In the genomic region with DNA sequence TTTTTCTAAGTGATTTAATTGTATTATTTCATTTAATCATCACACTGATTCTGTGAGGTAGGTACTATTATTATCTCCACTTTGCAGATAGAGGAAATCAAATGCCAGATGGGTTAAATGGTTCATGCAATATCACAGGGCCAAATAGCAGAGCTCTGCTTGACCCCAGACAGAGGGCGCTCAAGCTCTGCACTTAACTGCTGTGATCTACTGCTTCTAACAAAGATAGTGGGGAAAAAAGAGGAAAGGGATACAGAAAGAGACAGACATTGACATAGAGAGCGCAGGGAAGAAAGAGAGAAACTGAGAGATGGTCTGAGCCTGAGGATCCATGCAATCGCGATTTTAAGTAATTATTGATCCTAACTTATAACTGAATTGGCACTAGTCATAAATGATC, we compare ENCODE assay signal across 8 cellular contexts.
DNase-seq lines count a peak whose midpoint lies in the region; ATAC-seq, FAIRE-seq and TF ChIP-seq lines count a peak whose summit lies in the region.

No MANE protein-coding gene starts in this region.

- H3K4me1 ChIP-seq in astrocyte (ENCODE audit: insufficient read depth, low read length) (no peaks in the 10 kb centered on the region), hepatocyte (ENCODE audit: insufficient read depth) (no peaks in the 10 kb centered on the region), smooth muscle cell (ENCODE audit: low read depth) (peaks cover 6% of the 10 kb centered on the region)

- no peaks in the 10 kb centered on the region for H3F3A ChIP-seq in smooth muscle cell (ENCODE audit: low read depth)

- no peaks in the 10 kb centered on the region for H3K9me3 Mint-ChIP-seq in astrocyte (ENCODE audit: unreplicated experiment)

- WGBS in hepatocyte (ENCODE audit: low lambda C conversion rate, missing lambda C conversion rate), result 19% methylated on average over 4 of the region's 4 CpGs
- WGBS in smooth muscle cell (ENCODE audit: low lambda C conversion rate), result 17% methylated on average over 4 of the region's 4 CpGs

- H2AFZ ChIP-seq in astrocyte (ENCODE audit: low read depth, low read length) (no peak overlapping the region), hepatocyte (no peak overlapping the region), smooth muscle cell (ENCODE audit: low read depth) (peak overlapping the region; percentile 85)

- H3K4me1 Mint-ChIP-seq in astrocyte (ENCODE audit: low read depth, unreplicated experiment), result no peaks in the 10 kb centered on the region

- no peak for TF ChIP-seq POLR2A in GM18505 (IDR thresholded peaks at IDR 0.05; ENCODE audit: borderline replicate concordance, extremely low read depth, insufficient read depth, insufficient read length)

- H4K20me1 ChIP-seq in astrocyte (ENCODE audit: insufficient read depth, low read length), result no peaks in the 10 kb centered on the region
- H4K20me1 ChIP-seq in hepatocyte (ENCODE audit: insufficient read depth, poor library complexity, severe bottlenecking), result no peaks in the 10 kb centered on the region
- H4K20me1 ChIP-seq in smooth muscle cell (ENCODE audit: low read depth), result no peaks in the 10 kb centered on the region

- no peak overlapping the region for H3K27ac Mint-ChIP-seq in astrocyte (ENCODE audit: unreplicated experiment)

- no peak overlapping the region for H3K9ac ChIP-seq in astrocyte (ENCODE audit: low read length)
- H3K9ac ChIP-seq in smooth muscle cell (ENCODE audit: low read depth), result no peak overlapping the region

- H3K27me3 Mint-ChIP-seq in astrocyte (ENCODE audit: low read depth, unreplicated experiment), result peaks cover 2% of the 10 kb centered on the region

- FAIRE-seq in astrocyte (lab: Jason Lieb, UNC), result peak; percentile 59

- no peak overlapping the region for H3K4me3 ChIP-seq in AG10803 (ENCODE audit: low read length)
- no peak overlapping the region for H3K4me3 ChIP-seq in astrocyte (ENCODE audit: insufficient read depth, low read depth, low read length)
- H3K4me3 ChIP-seq in hepatocyte, result no peak overlapping the region
- no peak overlapping the region for H3K4me3 ChIP-seq in smooth muscle cell

- H3K4me3 Mint-ChIP-seq in astrocyte (ENCODE audit: unreplicated experiment), result no peak overlapping the region

- H3K27me3 ChIP-seq in astrocyte (ENCODE audit: insufficient read depth, low read length) (no peaks in the 10 kb centered on the region), hepatocyte (no peaks in the 10 kb centered on the region), smooth muscle cell (ENCODE audit: low read depth) (no peaks in the 10 kb centered on the region)

- peak; percentile 78 for ATAC-seq in GM18505 (IDR thresholded peaks at IDR 0.05; ENCODE audit: unreplicated experiment)
- ATAC-seq in HG03159 (IDR thresholded peaks at IDR 0.05; ENCODE audit: unreplicated experiment), result peak; percentile 78

- H3K9me3 ChIP-seq in astrocyte (ENCODE audit: insufficient read depth, low read depth, low read length) (no peaks in the 10 kb centered on the region), hepatocyte (ENCODE audit: low read depth) (no peaks in the 10 kb centered on the region), smooth muscle cell (replicated peaks; ENCODE audit: low read depth) (no peaks in the 10 kb centered on the region)

- H3K79me2 ChIP-seq in astrocyte (ENCODE audit: insufficient read depth, low read length) (no peaks in the 10 kb centered on the region), hepatocyte (no peaks in the 10 kb centered on the region), smooth muscle cell (ENCODE audit: low read depth) (no peaks in the 10 kb centered on the region)

- no peaks in the 10 kb centered on the region for H3K36me3 Mint-ChIP-seq in astrocyte (ENCODE audit: low read depth, unreplicated experiment)

- DNase-seq in AG10803 (ENCODE audit: low read depth) (peak; percentile 62), NCI-H524 treated with DMSO at 0.1 percent for 48 hours (lab: John Stamatoyannopoulos, UW) (peak; percentile 14), astrocyte (ENCODE audit: low read depth) (peak; percentile 40), hepatocyte (ENCODE audit: low spot score) (peak; percentile 79), smooth muscle cell (lab: John Stamatoyannopoulos, UW; ENCODE audit: unreplicated experiment) (no peak), NCI-H187 treated with DMSO at 0.1 percent for 48 hours (lab: John Stamatoyannopoulos, UW) (no peak)

- H3K36me3 ChIP-seq in astrocyte (ENCODE audit: insufficient read depth, low read length) (no peaks in the 10 kb centered on the region), hepatocyte (replicated peaks; ENCODE audit: insufficient read depth, low read depth) (no peaks in the 10 kb centered on the region), smooth muscle cell (ENCODE audit: low read depth) (no peaks in the 10 kb centered on the region)

- no peaks in the 10 kb centered on the region for H3K9me2 ChIP-seq in hepatocyte (replicated peaks; ENCODE audit: insufficient read depth)

- no peak overlapping the region for H3K4me2 ChIP-seq in astrocyte (ENCODE audit: low read length)
- H3K4me2 ChIP-seq in hepatocyte, result no peak overlapping the region
- peak overlapping the region; percentile 35 for H3K4me2 ChIP-seq in smooth muscle cell

- H3K27ac ChIP-seq in astrocyte (ENCODE audit: low read depth, low read length) (no peak overlapping the region), hepatocyte (no peak overlapping the region), smooth muscle cell (ENCODE audit: low read depth) (no peak overlapping the region)

- TF ChIP-seq CTCF in AG10803 (conservative IDR thresholded peaks at IDR 0.05; ENCODE audit: low read length) (peak; percentile 81), astrocyte (IDR thresholded peaks at IDR 0.05; ENCODE audit: insufficient read depth, low read depth, low read length) (peak; percentile 74), hepatocyte (IDR thresholded peaks at IDR 0.05; ENCODE audit: poor library complexity) (peak; percentile 93), smooth muscle cell (IDR thresholded peaks at IDR 0.05; ENCODE audit: borderline replicate concordance, insufficient read depth, poor library complexity, severe bottlenecking) (peak; percentile 87)

Comparison
In these comparisons a context has a peak if more than half of its experiments do, and no peak if none do; other contexts are left out.
1. DNase-seq: peak in AG10803 (single experiment), NCI-H524 treated with DMSO at 0.1 percent for 48 hours (single experiment), astrocyte (single experiment) and hepatocyte (single experiment); none in smooth muscle cell (single experiment) and NCI-H187 treated with DMSO at 0.1 percent for 48 hours (single experiment).
2. Peak in every context shown above with its lines, with median percentiles within 50 percentile points of each other: CTCF ChIP-seq.